8 cellular contexts compared by ENCODE assay signal in the genomic region with DNA sequence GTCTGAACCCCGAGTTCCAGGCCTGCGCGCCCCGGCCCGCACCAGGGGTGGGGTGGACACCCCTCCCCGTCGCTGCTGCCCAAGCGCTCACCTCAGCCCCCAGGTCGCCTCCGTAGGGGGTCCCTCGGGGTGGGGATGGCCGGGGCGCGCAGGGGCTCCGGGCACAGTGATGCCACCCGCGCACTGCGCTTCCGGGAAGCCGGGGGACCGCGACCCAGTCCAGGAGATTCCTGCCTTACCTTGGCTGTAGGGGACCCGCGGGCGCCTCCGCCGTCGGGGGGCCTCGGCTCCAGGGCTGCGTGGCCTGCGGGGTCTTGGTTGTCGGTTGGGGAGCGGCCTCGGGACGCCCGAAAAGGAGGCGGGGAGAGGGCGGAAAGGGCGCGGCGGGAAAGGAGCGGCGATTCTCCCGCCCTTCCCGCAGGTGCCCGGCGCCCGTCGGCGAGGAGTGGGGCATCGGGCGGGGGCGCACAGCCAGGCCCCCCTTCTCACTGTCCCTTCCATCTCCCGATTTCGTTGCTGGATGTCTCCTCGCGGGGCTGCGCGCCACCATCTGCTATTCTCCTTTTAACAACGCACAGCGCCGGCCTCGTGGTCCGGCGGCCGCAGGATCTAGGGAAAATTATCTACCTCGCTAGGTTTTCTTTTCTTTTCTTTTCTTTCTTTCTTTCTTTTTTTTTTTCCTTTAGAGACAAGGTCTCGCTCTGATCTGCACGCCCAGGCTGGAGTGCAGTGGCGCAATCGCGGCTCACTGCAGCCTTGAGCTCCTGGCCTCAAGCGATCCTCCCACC. TPM values are rescaled to one million over a fixed set of nuclear protein-coding genes. Genes with fewer than 3 reads are reported as not detected.
DNase-seq lines count a peak whose midpoint lies in the region; ATAC-seq, FAIRE-seq and TF ChIP-seq lines count a peak whose summit lies in the region.

KEAP1 (minus strand) TSS at position 355 of the 788 bp plus-strand sequence. CDS start 3,323 bp downstream, outside the sequence.

- peak; percentile 9 for ATAC-seq in GM21381 (IDR thresholded peaks at IDR 0.05; ENCODE audit: unreplicated experiment)
- ATAC-seq in HG03039 (IDR thresholded peaks at IDR 0.05; ENCODE audit: unreplicated experiment), result no peak

- TF ChIP-seq POLR2A in H1 (IDR thresholded peaks at IDR 0.05; ENCODE audit: control extremely low read depth in 1 of 2, low read depth in 2 of 2, low read length in 2 of 2), result no peak; a peak in 1 of 3 replicates
- no peak for TF ChIP-seq POLR2A in stomach (IDR thresholded peaks at IDR 0.05)

- peaks cover 0 to 8% of the 10 kb centered on the region in 2 experiments for H4K20me1 ChIP-seq in H1 (replicated peaks in 1 of 2; ENCODE audit: control insufficient read depth in 1 of 2, insufficient read depth in 2 of 2, low read length in 2 of 2)

- H2BK5ac ChIP-seq in H1 (ENCODE audit: low read depth, low read length) (peak within 1 kb of the TSS; percentile 92; the same call in 1 of the 2 replicates), mesenchymal stem cell (ENCODE audit: low read depth, low read length, poor library complexity, severe bottlenecking) (peak within 1 kb of the TSS; percentile 95)

- peak within 1 kb of the TSS; percentile 95 for H3K56ac ChIP-seq in H1 (replicated peaks; ENCODE audit: insufficient read length, low read depth, low read length)

- H3K79me1 ChIP-seq in H1 (ENCODE audit: low read depth, low read length), result peaks cover 8% of the 10 kb centered on the region; the same call in 1 of the 2 replicates
- peaks cover 13% of the 10 kb centered on the region for H3K79me1 ChIP-seq in mesenchymal stem cell (replicated peaks; ENCODE audit: low read length, poor library complexity, severe bottlenecking)

- peak within 1 kb of the TSS; percentile 68; the same call in 1 of the 2 replicates for H2BK12ac ChIP-seq in H1 (ENCODE audit: low read depth, low read length)
- H2BK12ac ChIP-seq in mesenchymal stem cell (ENCODE audit: low read length in 2 of 2), result peak within 1 kb of the TSS; percentile 9 to 95

- H3K14ac ChIP-seq in H1 (ENCODE audit: insufficient read length) (peak within 1 kb of the TSS; percentile 27), mesenchymal stem cell (ENCODE audit: low read length in 2 of 2) (peak within 1 kb of the TSS in 1 of 2 experiments; percentile 97)

- H2BK15ac ChIP-seq in H1 (ENCODE audit: low read length) (peak within 1 kb of the TSS; percentile 92; the same call in 1 of the 2 replicates), mesenchymal stem cell (ENCODE audit: low read depth, poor library complexity, severe bottlenecking) (peak within 1 kb of the TSS; percentile 98)

- H3K4ac ChIP-seq in H1 (replicated peaks; ENCODE audit: insufficient read length, low read depth, low read length), result peak within 1 kb of the TSS; percentile 94
- H3K4ac ChIP-seq in mesenchymal stem cell (ENCODE audit: low read depth in 1 of 2, low read length in 2 of 2), result peak within 1 kb of the TSS; percentile 86 to 95

- H2BK120ac ChIP-seq in H1 (replicated peaks; ENCODE audit: low read depth, low read length) (peak within 1 kb of the TSS; percentile 72), mesenchymal stem cell (ENCODE audit: low read depth, low read length) (peak within 1 kb of the TSS; percentile 100)

- no peak within 1 kb of the TSS for H3K23ac ChIP-seq in H1 (ENCODE audit: insufficient read length)
- H3K23ac ChIP-seq in mesenchymal stem cell (ENCODE audit: low read length in 2 of 2), result peak within 1 kb of the TSS in 1 of 2 experiments; percentile 98

- H2AFZ ChIP-seq in H1 (ENCODE audit: low read length), result no peak within 1 kb of the TSS
- peak within 1 kb of the TSS; percentile 66 for H2AFZ ChIP-seq in mesenchymal stem cell (ENCODE audit: low read depth, low read length)

- H2AK5ac ChIP-seq in H1 (ENCODE audit: low read depth, low read length), result peak within 1 kb of the TSS; percentile 56; the same call in 1 of the 2 replicates
- H2AK5ac ChIP-seq in mesenchymal stem cell (ENCODE audit: low read length, severe bottlenecking), result no peak within 1 kb of the TSS

- TF ChIP-seq EP300 in H1 (IDR thresholded peaks at IDR 0.05; ENCODE audit: borderline replicate concordance in 1 of 2, low read depth in 2 of 2, low read length in 2 of 2), result no peak
- TF ChIP-seq EP300 in stomach (IDR thresholded peaks at IDR 0.05), result no peak

- peaks cover 3 to 24% (median 13%) of the 10 kb centered on the region in 4 experiments for H3K4me1 ChIP-seq in H1 (replicated peaks in 1 of 4; ENCODE audit: control insufficient read depth in 3 of 4, insufficient read depth in 4 of 4, low read length in 3 of 4)
- H3K4me1 ChIP-seq in mesenchymal stem cell (ENCODE audit: control insufficient read depth, insufficient read depth, low read depth, low read length), result peaks cover 16% of the 10 kb centered on the region
- peaks cover 27 to 54% (median 48%) of the 10 kb centered on the region in 4 donors for H3K4me1 ChIP-seq in stomach

- TF ChIP-seq CTCF in H1 (IDR thresholded peaks at IDR 0.05; ENCODE audit: control extremely low read depth in 1 of 3, insufficient read depth in 1 of 3, low read depth in 1 of 3, low read length in 3 of 3), result 0 out of 4 replicates have a peak, but pooled peaks of 1 of the 3 experiments have one; percentile 2
- TF ChIP-seq CTCF in stomach (IDR thresholded peaks at IDR 0.05), result no peak

- peaks cover 0 to 32% of the 10 kb centered on the region in 2 experiments; a peak in 2 of 4 replicates for H3K79me2 ChIP-seq in H1 (ENCODE audit: control insufficient read depth in 1 of 2, insufficient read depth in 2 of 2, low read length in 2 of 2)

- intact Hi-C loops in stomach (cut with DNase I; ENCODE audit: low total_unique reads), result no loop called here

- H3K23me2 ChIP-seq in H1 (ENCODE audit: low read depth, low read length), result peaks cover 10% of the 10 kb centered on the region; the same call in 1 of the 2 replicates

- H3K4me2 ChIP-seq in H1 (ENCODE audit: insufficient read depth in 1 of 2, low read depth in 2 of 2, low read length in 2 of 2) (peak within 1 kb of the TSS; percentile 88 to 91), mesenchymal stem cell (ENCODE audit: low read length, poor library complexity, severe bottlenecking) (peak within 1 kb of the TSS; percentile 83)

- peak; percentile 62 for DNase-seq in CMK (ENCODE audit: low read depth)
- peak; percentile 49 for DNase-seq in KG1 (lab: John Stamatoyannopoulos, UW)
- peak; percentile 48 for DNase-seq in UCSD-AML1 (lab: John Stamatoyannopoulos, UW; ENCODE audit: unreplicated experiment)
- DNase-seq in H1 (ENCODE audit: low read depth in 1 of 2, low spot score in 2 of 2), result peak in 1 of 2 experiments; percentile 82
- peak; percentile 54 for DNase-seq in mesenchymal stem cell
- DNase-seq in stomach, result peak; percentile 38

- H3K18ac ChIP-seq in H1 (ENCODE audit: extremely low read depth, low read length), result peak within 1 kb of the TSS; percentile 95
- H3K18ac ChIP-seq in mesenchymal stem cell (ENCODE audit: low read depth in 1 of 2, low read length in 2 of 2), result peak within 1 kb of the TSS; percentile 95 to 99

- H3K9me3 ChIP-seq in H1 (ENCODE audit: insufficient read depth in 2 of 2, low read depth in 1 of 2, low read length in 1 of 2), result no peaks in the 10 kb centered on the region
- no peaks in the 10 kb centered on the region for H3K9me3 ChIP-seq in mesenchymal stem cell (ENCODE audit: control insufficient read depth, low read length)
- H3K9me3 ChIP-seq in stomach, result no peaks in the 10 kb centered on the region

- no peak for FAIRE-seq in H1 (lab: Jason Lieb, UNC)

- H3K4me3 ChIP-seq in H1 (ENCODE audit: extremely low read depth in 1 of 4, insufficient read depth in 2 of 4, low read depth in 3 of 4, low read length in 4 of 4) (peak within 1 kb of the TSS; percentile 64 to 96 (median 86)), mesenchymal stem cell (ENCODE audit: insufficient read depth in 1 of 2, low read depth in 1 of 2, low read length in 2 of 2) (peak within 1 kb of the TSS; percentile 75 to 93), stomach (peak within 1 kb of the TSS; percentile 67 to 94 (median 80))

- H3K27me3 ChIP-seq in H1 (replicated peaks in 1 of 4; ENCODE audit: control insufficient read depth in 3 of 4, extremely low read depth in 1 of 4, insufficient read depth in 3 of 4, low read length in 3 of 4), result no peaks in the 10 kb centered on the region
- peaks cover 0 to 2% of the 10 kb centered on the region in 2 experiments for H3K27me3 ChIP-seq in mesenchymal stem cell (ENCODE audit: control insufficient read depth in 1 of 2, insufficient read depth in 1 of 2, low read length in 2 of 2)
- H3K27me3 ChIP-seq in stomach, result no peaks in the 10 kb centered on the region

- WGBS in H1 (ENCODE audit: extremely low coverage in 1 of 2, insufficient coverage in 1 of 2, insufficient read length in 1 of 2, insufficient replicate concordance in 2 of 2, low coverage in 1 of 2, low lambda C conversion rate in 2 of 2, missing lambda C conversion rate in 1 of 2), 2 experiments, result 6% methylated on average over 61 of the region's 73 CpGs; no CpG with 5 or more reads in 1 of the 2 experiments
- 9% methylated on average over 63 of the region's 73 CpGs for WGBS in mesenchymal stem cell
- WGBS in stomach, 5 donors, result 3 to 7% (median 4%) methylated on average over 44 to 73 of the region's 73 CpGs

- peak within 1 kb of the TSS; percentile 93 for H4K5ac ChIP-seq in H1 (ENCODE audit: insufficient read length, low read depth, low read length)

- H4K91ac ChIP-seq in H1 (replicated peaks; ENCODE audit: insufficient read length, low read length), result peak within 1 kb of the TSS; percentile 99
- peak within 1 kb of the TSS; percentile 98 for H4K91ac ChIP-seq in mesenchymal stem cell (ENCODE audit: low read length)

- POLR2A ChIA-PET in H1 (lab: Charles Lee; ENCODE audit: partially characterized antibody), result interaction anchor here (0.7 to 2.1 kb wide), 12 partner anchors 10 to 156 kb away, joined by 3 to 9 read pairs (median 4); partner anchors contain the start of gene S1PR5

- no peak within 1 kb of the TSS for H2BK20ac ChIP-seq in H1 (ENCODE audit: low read length)

- CTCF ChIA-PET in H1 (lab: Charles Lee; ENCODE audit: partially characterized antibody), result interaction anchor here (1.0 to 1.2 kb wide), 3 partner anchors 14 to 78 kb away, joined by 3 to 4 read pairs (median 4); partner anchors contain the start of gene ATG4D

- H4K8ac ChIP-seq in H1 (ENCODE audit: extremely low read depth, insufficient read depth, low read length), result peak within 1 kb of the TSS; percentile 97
- peak within 1 kb of the TSS; percentile 97 for H4K8ac ChIP-seq in mesenchymal stem cell (ENCODE audit: low read length)

- H3K9ac ChIP-seq in H1 (replicated peaks in 1 of 4; ENCODE audit: extremely low read depth in 1 of 4, low read depth in 3 of 4, low read length in 3 of 4) (peak within 1 kb of the TSS; percentile 81 to 91 (median 87)), mesenchymal stem cell (ENCODE audit: low read length) (peak within 1 kb of the TSS; percentile 97)

- peaks cover 7 to 16% (median 9%) of the 10 kb centered on the region in 4 experiments; a peak in 6 of 8 replicates for H3K36me3 ChIP-seq in H1 (ENCODE audit: control insufficient read depth in 2 of 4, insufficient read depth in 4 of 4, low read length in 3 of 4)
- peaks cover 14 to 20% of the 10 kb centered on the region in 2 experiments for H3K36me3 ChIP-seq in mesenchymal stem cell (ENCODE audit: control insufficient read depth in 1 of 2, insufficient read depth in 2 of 2, low read depth in 1 of 2, low read length in 2 of 2)
- peaks cover 12 to 21% (median 16%) of the 10 kb centered on the region in 4 donors for H3K36me3 ChIP-seq in stomach

- peak within 1 kb of the TSS; percentile 96 for H3K27ac ChIP-seq in H1 (ENCODE audit: low read depth, low read length)
- peak within 1 kb of the TSS; percentile 42 for H3K27ac ChIP-seq in mesenchymal stem cell (ENCODE audit: low read length, poor library complexity, severe bottlenecking)
- H3K27ac ChIP-seq in stomach, result peak within 1 kb of the TSS; percentile 96 to 99 (median 98)

- TF ChIP-seq RAD21 in H1 (IDR thresholded peaks at IDR 0.05 in 1 of 2, conservative IDR thresholded peaks at IDR 0.05 in 1 of 2; ENCODE audit: low read depth in 2 of 2, low read length in 2 of 2), result no peak

RNA-seq across cellular contexts. Expression of gene KEAP1, which starts in this region (rescaled TPM):
- 80.6 and 82.0 TPM in 2 replicates for total RNA-seq in H1 (2021; fragmentation: NEBNext Ultra II Directional; extraction: Animal tissue kit (Norgen Biotek cat#: 25700))
- 106 and 117 TPM in 2 replicates for polyA plus RNA-seq in H1 (2011; rRNA removed)
- polyA plus RNA-seq in H1 (2011; cell fraction: cytosol; rRNA removed), result 81.3 TPM
- polyA plus RNA-seq in H1 (2011; cell fraction: nucleus; rRNA removed), result 97.7 TPM
- polyA plus RNA-seq in H1 (2012, experiment 1 of 2), result 81.4 to 108 TPM (median 98.2 TPM) in 4 replicates
- 70.3 TPM for polyA plus RNA-seq in H1 (2012, experiment 2 of 2)
- 39.6 TPM for polyA plus RNA-seq in H1 (2013, experiment 1 of 2)
- polyA plus RNA-seq in H1 (2013, experiment 2 of 2), result 36.8 TPM
- polyA minus RNA-seq in H1 (2011; rRNA and poly(A)+ RNA removed), result 139 and 176 TPM in 2 replicates
- 86.8 TPM for polyA minus RNA-seq in H1 (2011; cell fraction: cytosol; rRNA and poly(A)+ RNA removed)
- 53.1 TPM for polyA minus RNA-seq in H1 (2011; cell fraction: nucleus; rRNA and poly(A)+ RNA removed)
- 40.1 TPM for polyA plus RNA-seq in mesenchymal stem cell (2013, experiment 1 of 2)
- polyA plus RNA-seq in mesenchymal stem cell (2013, experiment 2 of 2), result 37.6 TPM
- total RNA-seq in stomach, result 10 to 100 TPM; 15.8 to 84.9 (median 24.6) TPM
- 10 to 100 TPM; 49.6 to 88.1 (median 52.3) TPM for polyA plus RNA-seq in stomach

Comparison
In these comparisons a context has a peak if more than half of its experiments do, and no peak if none do; other contexts are left out.
1. H3K27ac ChIP-seq: peak in every context shown above with its lines; median percentile 98 in stomach; 96 in H1; 42 in mesenchymal stem cell.